24 cellular contexts compared by ENCODE assay signal in the genomic region with DNA sequence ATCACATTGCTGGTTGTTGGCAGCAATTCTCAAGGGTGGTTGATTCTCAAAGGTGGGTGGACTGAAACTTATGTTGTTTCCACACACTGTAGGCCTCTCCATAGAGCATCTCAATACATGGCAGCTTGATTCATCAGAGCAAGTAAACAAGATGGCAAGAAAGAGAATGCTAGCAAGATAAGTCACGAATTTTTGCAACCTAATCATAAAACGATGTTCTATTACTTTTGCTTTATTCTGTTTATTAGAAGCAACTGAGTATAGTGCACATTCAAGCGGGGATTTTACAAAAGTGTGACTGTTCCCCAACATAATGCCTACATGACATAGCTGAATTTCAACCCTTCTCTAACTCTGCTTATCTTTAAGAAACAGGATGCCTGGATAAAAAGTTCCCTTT.
DNase-seq lines count a peak whose midpoint lies in the region; ATAC-seq, FAIRE-seq and TF ChIP-seq lines count a peak whose summit lies in the region.
"Had no signal": no experiment of that assay in that cellular context is flagged by ENCODE, and none has a peak within 500 bp of the region (broad histone marks: within the 10 kb centered on the region; RNA-seq: fewer than 3 reads in every experiment).

No MANE protein-coding gene starts in this region.

- WGBS in HepG2 (ENCODE audit: low lambda C conversion rate): 0% methylated on average over 3 of the region's 3 CpGs
- 36% methylated on average over 3 of the region's 3 CpGs for WGBS in right lobe of liver (ENCODE audit: insufficient coverage, low coverage, low lambda C conversion rate, missing lambda C conversion rate)
- WGBS in K562 (ENCODE audit: insufficient coverage, low coverage, missing lambda C conversion rate): 0% methylated on average over 3 of the region's 3 CpGs
- WGBS in neuronal stem cell (ENCODE audit: extremely low coverage in 2 of 2, insufficient read length in 2 of 2, insufficient replicate concordance in 1 of 2), 2 donors: no CpG with 5 or more reads among the region's 3 CpGs

- no peak overlapping the region for H2BK12ac ChIP-seq in neuronal stem cell (ENCODE audit: low read length)

- no peak overlapping the region for H3K14ac ChIP-seq in neuronal stem cell (ENCODE audit: low read length)

- no peak overlapping the region for H2BK5ac ChIP-seq in neuronal stem cell (ENCODE audit: low read length)

- ATAC-seq in HepG2 (no peak), right lobe of liver (no peak), K562 (no peak)
- ATAC-seq: GM12878 had no signal

- no peak overlapping the region for H2AK5ac ChIP-seq in neuronal stem cell (ENCODE audit: low read depth, low read length)

- no peaks in the 10 kb centered on the region for H3K79me1 ChIP-seq in neuronal stem cell (ENCODE audit: low read depth, low read length)

- H3K27me3 ChIP-seq in HepG2 (ENCODE audit: control insufficient read depth in 1 of 2, insufficient read depth in 2 of 2, low read length in 2 of 2) (no peaks in the 10 kb centered on the region), right lobe of liver (no peaks in the 10 kb centered on the region), K562 (ENCODE audit: control insufficient read depth in 2 of 2, insufficient read depth in 2 of 2, low read length in 2 of 2) (no peaks in the 10 kb centered on the region), neuronal stem cell (ENCODE audit: control insufficient read depth in 3 of 3, insufficient read depth in 3 of 3, low read depth in 1 of 3, low read length in 3 of 3) (no peaks in the 10 kb centered on the region)
- H3K27me3 ChIP-seq: BE2C, BLaER1 had no signal

- no peak overlapping the region for H3K23ac ChIP-seq in neuronal stem cell (ENCODE audit: low read depth, low read length, poor library complexity)

- intact Hi-C loops in HepG2 (cut with micrococcal nuclease; ENCODE audit: unreplicated experiment): no loop called here
- intact Hi-C loops in right lobe of liver (cut with DNase I): no loop called here
- intact Hi-C loops in K562 (cut with micrococcal nuclease): no loop called here

- no peak for DNase-seq in HepG2 (ENCODE audit: low spot score)
- no peak for DNase-seq in right lobe of liver
- no peak for DNase-seq in K562 (ENCODE audit: extremely low read depth in 1 of 4, low spot score in 3 of 4)
- no peak for DNase-seq in neuronal stem cell (ENCODE audit: low spot score)
- no peak for DNase-seq in NCI-H1417 treated with DMSO at 0.1 percent for 48 hours (lab: John Stamatoyannopoulos, UW)
- no peak for DNase-seq in NCI-H1417 (lab: John Stamatoyannopoulos, UW)
- DNase-seq: ACHN; BE2C; C1 segment of cervical spinal cord; CD4-positive, alpha-beta memory T cell; CD4-positive, CD25-positive, alpha-beta regulatory T cell; CD8-positive, alpha-beta memory T cell; COR-L47; DMS 273 treated with DMSO at 0.1 percent for 48 hours; DMS153; DMS79; DND-41; EL; GDM1 had no signal

- no peak for TF ChIP-seq CTCF in HepG2 (CRISPR knock-in tag; IDR thresholded peaks at IDR 0.05)
- TF ChIP-seq CTCF in right lobe of liver (IDR thresholded peaks at IDR 0.05): no peak
- TF ChIP-seq CTCF in K562 (IDR thresholded peaks at IDR 0.05 in 2 of 3, conservative IDR thresholded peaks at IDR 0.05 in 1 of 3; ENCODE audit: insufficient read depth in 2 of 3, low read depth in 1 of 3, low read length in 3 of 3): no peak

- no peaks in the 10 kb centered on the region for H4K20me1 ChIP-seq in HepG2 (ENCODE audit: insufficient read depth, low read length)
- no peaks in the 10 kb centered on the region for H4K20me1 ChIP-seq in K562 (replicated peaks; ENCODE audit: control insufficient read depth, insufficient read depth, low read length)
- H4K20me1 ChIP-seq: BLaER1 had no signal

- no peak overlapping the region for H3K18ac ChIP-seq in neuronal stem cell (ENCODE audit: low read length)

- no peak overlapping the region for H2BK15ac ChIP-seq in neuronal stem cell (ENCODE audit: low read length)

- TF ChIP-seq RAD21 in HepG2 (CRISPR knock-in tag; IDR thresholded peaks at IDR 0.05) (no peak), K562 (CRISPR knock-in tag; conservative IDR thresholded peaks at IDR 0.05 in 1 of 2, IDR thresholded peaks at IDR 0.05 in 1 of 2) (no peak)

- POLR2A ChIA-PET in HepG2 (lab: Yijun Ruan, JAX): no interaction called here
- POLR2A ChIA-PET in K562 (lab: Yijun Ruan, JAX): no interaction called here

- H4K91ac ChIP-seq in neuronal stem cell (ENCODE audit: low read depth, low read length, poor library complexity): no peak overlapping the region

- H3K79me2 ChIP-seq in HepG2 (ENCODE audit: insufficient read depth, low read length) (no peaks in the 10 kb centered on the region), K562 (ENCODE audit: control insufficient read depth, insufficient read depth, low read length) (no peaks in the 10 kb centered on the region)

- BruUV-seq in HepG2 (replicated peaks; lab: Mats Ljungman, UMichigan) (no TSS peak), K562 (replicated peaks; lab: Mats Ljungman, UMichigan) (no TSS peak)

- no peak overlapping the region for H4K8ac ChIP-seq in neuronal stem cell (ENCODE audit: low read depth, low read length)

- no peak for FAIRE-seq in HepG2 (lab: Jason Lieb, UNC)
- FAIRE-seq in K562 (lab: Jason Lieb, UNC): no peak
- FAIRE-seq: GM12878, GM12892, GM18507 had no signal

- no peaks in the 10 kb centered on the region for H3K9me1 ChIP-seq in K562 (ENCODE audit: control insufficient read depth, insufficient read depth, low read length)

- no peak overlapping the region for H3K4me3 ChIP-seq in HepG2 (replicated peaks in 1 of 3; ENCODE audit: insufficient read depth in 1 of 3, low read depth in 2 of 3, low read length in 3 of 3)
- no peak overlapping the region for H3K4me3 ChIP-seq in right lobe of liver
- H3K4me3 ChIP-seq in K562: no peak overlapping the region
- no peak overlapping the region for H3K4me3 ChIP-seq in neuronal stem cell (ENCODE audit: low read length in 2 of 2)
- H3K4me3 ChIP-seq: BLaER1, GM12878 had no signal

- in situ Hi-C loops in HepG2 (cut with HindIII; ENCODE audit: extremely low pct_ligation_motif_present, low pct_unique_long_range_greater_than_20kb): no loop called here
- in situ Hi-C loops in K562 (cut with MboI): no loop called here

- H3K4me2 ChIP-seq in HepG2 (ENCODE audit: low read depth, low read length) (no peak overlapping the region), K562 (ENCODE audit: insufficient read depth, low read length) (no peak overlapping the region), neuronal stem cell (ENCODE audit: insufficient read depth, low read length, poor library complexity, severe bottlenecking) (no peak overlapping the region)
- H3K4me2 ChIP-seq: BLaER1 had no signal

- H3K36me3 ChIP-seq in HepG2 (replicated peaks in 1 of 2; ENCODE audit: control insufficient read depth in 1 of 2, insufficient read depth in 2 of 2, low read length in 2 of 2): no peaks in the 10 kb centered on the region
- no peaks in the 10 kb centered on the region for H3K36me3 ChIP-seq in right lobe of liver
- H3K36me3 ChIP-seq in K562 (ENCODE audit: control insufficient read depth, insufficient read depth, low read length): no peaks in the 10 kb centered on the region
- no peaks in the 10 kb centered on the region for H3K36me3 ChIP-seq in neuronal stem cell (replicated peaks in 1 of 2; ENCODE audit: control insufficient read depth in 2 of 2, insufficient read depth in 2 of 2, low read length in 2 of 2)
- H3K36me3 ChIP-seq: BE2C, BLaER1 had no signal

- TF ChIP-seq EP300 in HepG2 (IDR thresholded peaks at IDR 0.05; ENCODE audit: low read depth in 2 of 2, low read length in 2 of 2) (no peak), HepG2 (CRISPR knock-in tag; IDR thresholded peaks at IDR 0.05; ENCODE audit: borderline replicate concordance) (no peak), K562 (IDR thresholded peaks at IDR 0.05; ENCODE audit: low read length) (no peak)

- H2BK120ac ChIP-seq in neuronal stem cell (ENCODE audit: low read depth, low read length): no peak overlapping the region

- H3K4me1 ChIP-seq in HepG2 (ENCODE audit: insufficient read depth, low read length) (no peaks in the 10 kb centered on the region), right lobe of liver (no peaks in the 10 kb centered on the region), K562 (replicated peaks in 1 of 2; ENCODE audit: control insufficient read depth in 2 of 2, insufficient read depth in 2 of 2, low read length in 2 of 2) (no peaks in the 10 kb centered on the region), neuronal stem cell (ENCODE audit: control insufficient read depth in 2 of 2, insufficient read depth in 1 of 2, low read depth in 1 of 2, low read length in 2 of 2) (no peaks in the 10 kb centered on the region)
- H3K4me1 ChIP-seq: BE2C, BLaER1 had no signal

- H3K9me3 ChIP-seq in HepG2 (ENCODE audit: low read length) (no peaks in the 10 kb centered on the region; the same call in 1 of the 2 replicates), right lobe of liver (no peaks in the 10 kb centered on the region), K562 (replicated peaks; ENCODE audit: control insufficient read depth, insufficient read depth, low read depth, low read length) (peaks cover 4% of the 10 kb centered on the region; the same call in 1 of the 2 replicates), neuronal stem cell (replicated peaks in 1 of 2; ENCODE audit: control insufficient read depth in 2 of 2, insufficient read depth in 1 of 2, low read depth in 1 of 2, low read length in 2 of 2) (peaks cover 0 to 5% of the 10 kb centered on the region in 2 donors)
- H3K9me3 ChIP-seq: BE2C had no signal

- no peak overlapping the region for H3K9ac ChIP-seq in HepG2 (ENCODE audit: insufficient read depth, low read depth, low read length)
- H3K9ac ChIP-seq in K562 (ENCODE audit: insufficient read depth in 1 of 2, low read depth in 2 of 2, low read length in 2 of 2): no peak overlapping the region
- H3K9ac ChIP-seq in neuronal stem cell (ENCODE audit: low read depth, low read length, poor library complexity): no peak overlapping the region
- H3K9ac ChIP-seq: BLaER1 had no signal

- H2AFZ ChIP-seq in HepG2 (ENCODE audit: low read length) (no peak overlapping the region), K562 (ENCODE audit: low read depth, low read length) (no peak overlapping the region), neuronal stem cell (ENCODE audit: low read length) (peak overlapping the region; percentile 32)

- H3K27ac ChIP-seq in HepG2 (ENCODE audit: extremely low read length, insufficient read depth, low read length) (no peak overlapping the region), right lobe of liver (no peak overlapping the region), K562 (ENCODE audit: extremely low read depth, low read depth, low read length) (no peak overlapping the region), neuronal stem cell (replicated peaks; ENCODE audit: low read length) (no peak overlapping the region)
- H3K27ac ChIP-seq: 22Rv1, BLaER1 had no signal

- TF ChIP-seq POLR2A in HepG2 (IDR thresholded peaks at IDR 0.05; ENCODE audit: insufficient read depth in 1 of 2, low read depth in 2 of 2, low read length in 2 of 2) (no peak), right lobe of liver (IDR thresholded peaks at IDR 0.05) (no peak), K562 (conservative IDR thresholded peaks at IDR 0.05) (no peak)

- CTCF ChIA-PET in HepG2 (lab: Yijun Ruan, JAX; ENCODE audit: low intra/inter-chr PET ratio, low total read pairs): no interaction called here
- CTCF ChIA-PET in K562 (lab: Yijun Ruan, JAX; ENCODE audit: low intra/inter-chr PET ratio): no interaction called here

- H3K4ac ChIP-seq in neuronal stem cell (ENCODE audit: low read length): no peak overlapping the region

TF ChIP-seq in K562, 482 proteins besides CTCF, POLR2A, EP300 and RAD21 (continues in another document):
- TF ChIP-seq TAF9B (IDR thresholded peaks at IDR 0.05; ENCODE audit: partially characterized antibody): no peak
